ENCODE assay signal across 1 cellular context in genomic region chr2:9657083-9657482, GRCh38.
TF ChIP-seq lines count a peak whose summit lies in the region.

No MANE protein-coding gene starts in this region.

TF ChIP-seq in IMR-90, 13 proteins besides CTCF, POLR2A, EP300 and RAD21:
- TF ChIP-seq NFE2L2 (IDR thresholded peaks at IDR 0.05; ENCODE audit: low read depth, low read length) (no peak), CHD1 (IDR thresholded peaks at IDR 0.05; ENCODE audit: low read depth, low read length) (no peak), SMC3 (IDR thresholded peaks at IDR 0.05; ENCODE audit: low read depth, low read length) (no peak), USF2 (IDR thresholded peaks at IDR 0.05; ENCODE audit: low read depth, low read length) (no peak), CEBPB (IDR thresholded peaks at IDR 0.05; ENCODE audit: low read depth, low read length) (no peak), ELK1 (IDR thresholded peaks at IDR 0.05; ENCODE audit: borderline replicate concordance, low read depth, low read length) (no peak), RCOR1 (IDR thresholded peaks at IDR 0.05; ENCODE audit: insufficient replicate concordance, low read length) (no peak), MXI1 (IDR thresholded peaks at IDR 0.05; ENCODE audit: borderline replicate concordance, low read depth, low read length) (no peak), RFX5 (IDR thresholded peaks at IDR 0.05; ENCODE audit: low read depth, low read length) (no peak), BHLHE40 (IDR thresholded peaks at IDR 0.05; ENCODE audit: low read depth, low read length) (no peak), FOS (IDR thresholded peaks at IDR 0.05; ENCODE audit: low read depth, low read length) (no peak), MAZ (IDR thresholded peaks at IDR 0.05; ENCODE audit: borderline replicate concordance, low read depth, low read length) (no peak), MAFK (IDR thresholded peaks at IDR 0.05; ENCODE audit: low read depth, low read length) (no peak)
